Comparison of ENCODE assay signal across 2 cellular contexts in genomic region chr17:7916383-7916677, GRCh38.
TF ChIP-seq lines count a peak whose summit lies in the region.

No MANE protein-coding gene starts in this region.

TF ChIP-seq in A549, 52 proteins besides CTCF, POLR2A, EP300 and RAD21:
- TF ChIP-seq BHLHE40 (IDR thresholded peaks at IDR 0.05; ENCODE audit: low read depth, low read length) (peak; percentile 50; the same call in 1 of the 2 replicates), RNF2 (IDR thresholded peaks at IDR 0.05; ENCODE audit: borderline replicate concordance, low read depth) (peak; percentile 83; the same call in 1 of the 2 replicates), MAZ (IDR thresholded peaks at IDR 0.05; ENCODE audit: borderline replicate concordance, low read depth, low read length) (no peak)

TF ChIP-seq in GM12878, 131 proteins besides CTCF, POLR2A, EP300 and RAD21:
- TF ChIP-seq NFIC (IDR thresholded peaks at IDR 0.05; ENCODE audit: low read depth, low read length) (no peak), GATAD2B (conservative IDR thresholded peaks at IDR 0.05; ENCODE audit: low read depth) (no peak; the same call in 1 of the 2 replicates), PML (IDR thresholded peaks at IDR 0.05; ENCODE audit: low read length) (no peak), CREB1 (IDR thresholded peaks at IDR 0.05; ENCODE audit: low read depth) (no peak), TBL1XR1 (IDR thresholded peaks at IDR 0.05; ENCODE audit: low read depth, low read length) (no peak), SMARCA5 (IDR thresholded peaks at IDR 0.05) (no peak), BCL11A (IDR thresholded peaks at IDR 0.05; ENCODE audit: low read depth, low read length) (no peak), CREM (IDR thresholded peaks at IDR 0.05; ENCODE audit: low read depth) (no peak)
- TF ChIP-seq, protein P1, sequence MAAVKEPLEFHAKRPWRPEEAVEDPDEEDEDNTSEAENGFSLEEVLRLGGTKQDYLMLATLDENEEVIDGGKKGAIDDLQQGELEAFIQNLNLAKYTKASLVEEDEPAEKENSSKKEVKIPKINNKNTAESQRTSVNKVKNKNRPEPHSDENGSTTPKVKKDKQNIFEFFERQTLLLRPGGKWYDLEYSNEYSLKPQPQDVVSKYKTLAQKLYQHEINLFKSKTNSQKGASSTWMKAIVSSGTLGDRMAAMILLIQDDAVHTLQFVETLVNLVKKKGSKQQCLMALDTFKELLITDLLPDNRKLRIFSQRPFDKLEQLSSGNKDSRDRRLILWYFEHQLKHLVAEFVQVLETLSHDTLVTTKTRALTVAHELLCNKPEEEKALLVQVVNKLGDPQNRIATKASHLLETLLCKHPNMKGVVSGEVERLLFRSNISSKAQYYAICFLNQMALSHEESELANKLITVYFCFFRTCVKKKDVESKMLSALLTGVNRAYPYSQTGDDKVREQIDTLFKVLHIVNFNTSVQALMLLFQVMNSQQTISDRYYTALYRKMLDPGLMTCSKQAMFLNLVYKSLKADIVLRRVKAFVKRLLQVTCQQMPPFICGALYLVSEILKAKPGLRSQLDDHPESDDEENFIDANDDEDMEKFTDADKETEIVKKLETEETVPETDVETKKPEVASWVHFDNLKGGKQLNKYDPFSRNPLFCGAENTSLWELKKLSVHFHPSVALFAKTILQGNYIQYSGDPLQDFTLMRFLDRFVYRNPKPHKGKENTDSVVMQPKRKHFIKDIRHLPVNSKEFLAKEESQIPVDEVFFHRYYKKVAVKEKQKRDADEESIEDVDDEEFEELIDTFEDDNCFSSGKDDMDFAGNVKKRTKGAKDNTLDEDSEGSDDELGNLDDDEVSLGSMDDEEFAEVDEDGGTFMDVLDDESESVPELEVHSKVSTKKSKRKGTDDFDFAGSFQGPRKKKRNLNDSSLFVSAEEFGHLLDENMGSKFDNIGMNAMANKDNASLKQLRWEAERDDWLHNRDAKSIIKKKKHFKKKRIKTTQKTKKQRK (IDR thresholded peaks at IDR 0.05; ENCODE audit: low read depth, low read length), result no peak
TF ChIP-seq in GM12878: peak in this region for 0.
